Comparison of ENCODE assay signal across 16 cellular contexts in the genomic region with DNA sequence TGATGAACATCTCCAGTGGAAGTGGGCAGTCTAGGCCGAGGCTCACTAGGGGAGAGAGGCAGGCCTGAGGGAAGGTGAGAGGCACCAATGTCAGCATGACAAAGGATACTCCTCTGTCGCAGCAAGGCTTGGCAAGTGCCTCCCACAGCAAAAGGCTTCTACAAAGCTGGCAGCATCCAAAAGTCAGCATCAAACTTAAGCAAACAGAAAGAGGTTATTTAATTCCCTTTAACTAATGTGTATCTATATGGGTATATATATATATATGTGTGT. TPM values are rescaled to one million over a fixed set of nuclear protein-coding genes. Genes with fewer than 3 reads are reported as not detected.
A peak's percentile ranks its signal among the peaks of the same experiment; 100 is the strongest.
DNase-seq lines count a peak whose midpoint lies in the region; ATAC-seq and TF ChIP-seq lines count a peak whose summit lies in the region.
"Had no signal": no experiment of that assay in that cellular context is flagged by ENCODE, and none has a peak within 500 bp of the region (broad histone marks: within the 10 kb centered on the region; RNA-seq: fewer than 3 reads in every experiment).

No MANE protein-coding gene starts in this region.

- H3K27ac ChIP-seq in esophagus squamous epithelium: peak overlapping the region in 3 of 4 donors; percentile 55 to 59 (median 56)

- H3K36me3 ChIP-seq in esophagus squamous epithelium: no peaks in the 10 kb centered on the region

- peak; percentile 30 for DNase-seq in activated CD8-positive, alpha-beta memory T cell treated with anti-CD3 and anti-CD28 coated beads, Interleukin-2, amount 50 U/mL, for 48 hours
- no peak for DNase-seq in activated CD8-positive, alpha-beta memory T cell treated with anti-CD3 and anti-CD28 coated beads, Interleukin-2, amount 10 ng/mL, durations not matched to agents 7 days and 5 days
- DNase-seq in WTC11 (ENCODE audit: low spot score) (no peak), esophagus squamous epithelium (lab: John Stamatoyannopoulos, UW) (no peak), type B pancreatic cell (ENCODE audit: extremely low spot score, unreplicated experiment) (no peak), activated T-cell treated with anti-CD3 and anti-CD28 coated beads for 4 hours (no peak), T-helper 1 cell (no peak)
- no peak for DNase-seq in activated CD4-positive, alpha-beta T cell treated with anti-CD3 and anti-CD28 coated beads for 36 hours
- DNase-seq: DMS53, MM.1S, NCI-H1930, NCI-H2171, NCI-H446 treated with DMSO at 0.1 percent for 48 hours, NCI-H774, Right ventricle myocardium superior had no signal

- no peak for TF ChIP-seq POLR2A in esophagus squamous epithelium (IDR thresholded peaks at IDR 0.05)

- no peaks in the 10 kb centered on the region for H3K9me3 ChIP-seq in esophagus squamous epithelium

- H3K4me1 Mint-ChIP-seq in activated CD8-positive, alpha-beta memory T cell treated with anti-CD3 and anti-CD28 coated beads, Interleukin-2, amount 10 ng/mL, durations not matched to agents 7 days and 5 days: peaks cover 31% of the 10 kb centered on the region
- H3K4me1 Mint-ChIP-seq in WTC11 (peaks cover 23% of the 10 kb centered on the region), type B pancreatic cell (ENCODE audit: unreplicated experiment) (peaks cover 19% of the 10 kb centered on the region)
- H3K4me1 Mint-ChIP-seq in activated CD4-positive, alpha-beta T cell treated with anti-CD3 and anti-CD28 coated beads for 36 hours: peaks cover 25% of the 10 kb centered on the region

- peaks cover 5 to 43% (median 22%) of the 10 kb centered on the region in 3 donors for H3K4me1 ChIP-seq in esophagus squamous epithelium

- 29 to 34% methylated on average over 1 to 2 of the region's 2 CpGs for WGBS in esophagus squamous epithelium, 2 donors

- no peaks in the 10 kb centered on the region for H3K27me3 ChIP-seq in esophagus squamous epithelium

- H3K4me3 ChIP-seq in esophagus squamous epithelium: no peak overlapping the region
- H3K4me3 ChIP-seq: GM12878 had no signal

- no peak overlapping the region for H3K27ac Mint-ChIP-seq in activated CD8-positive, alpha-beta memory T cell treated with anti-CD3 and anti-CD28 coated beads, Interleukin-2, amount 10 ng/mL, durations not matched to agents 7 days and 5 days
- H3K27ac Mint-ChIP-seq in WTC11: no peak overlapping the region
- peak overlapping the region; percentile 70 for H3K27ac Mint-ChIP-seq in type B pancreatic cell
- H3K27ac Mint-ChIP-seq in activated CD4-positive, alpha-beta T cell treated with anti-CD3 and anti-CD28 coated beads for 36 hours: no peak overlapping the region

- H3K36me3 Mint-ChIP-seq in activated CD8-positive, alpha-beta memory T cell treated with anti-CD3 and anti-CD28 coated beads, Interleukin-2, amount 10 ng/mL, durations not matched to agents 7 days and 5 days: peaks cover 4% of the 10 kb centered on the region
- H3K36me3 Mint-ChIP-seq in WTC11 (0 out of 2 replicates have a peak, but pooled peaks cover 3% of the 10 kb centered on the region), type B pancreatic cell (no peaks in the 10 kb centered on the region)
- H3K36me3 Mint-ChIP-seq in activated CD4-positive, alpha-beta T cell treated with anti-CD3 and anti-CD28 coated beads for 36 hours (ENCODE audit: low read depth): no peaks in the 10 kb centered on the region

- CTCF ChIA-PET in activated CD8-positive, alpha-beta memory T cell treated with anti-CD3 and anti-CD28 coated beads, Interleukin-2, amount 10 ng/mL, durations not matched to agents 7 days and 5 days (lab: Charles Lee): no interaction called here
- CTCF ChIA-PET in WTC11 (lab: Charles Lee): no interaction called here
- CTCF ChIA-PET in activated CD4-positive, alpha-beta T cell treated with anti-CD3 and anti-CD28 coated beads for 36 hours (lab: Charles Lee): interaction anchor here (0.8 kb wide), 1 partner anchor 176 kb away, joined by 3 read pairs; no protein-coding TSS in a partner anchor

- H3K27me3 Mint-ChIP-seq in activated CD8-positive, alpha-beta memory T cell treated with anti-CD3 and anti-CD28 coated beads, Interleukin-2, amount 10 ng/mL, durations not matched to agents 7 days and 5 days: no peaks in the 10 kb centered on the region
- no peaks in the 10 kb centered on the region for H3K27me3 Mint-ChIP-seq in WTC11 (ENCODE audit: low read depth)
- no peaks in the 10 kb centered on the region for H3K27me3 Mint-ChIP-seq in type B pancreatic cell
- no peaks in the 10 kb centered on the region for H3K27me3 Mint-ChIP-seq in activated CD4-positive, alpha-beta T cell treated with anti-CD3 and anti-CD28 coated beads for 36 hours

- POLR2A ChIA-PET in WTC11 (lab: Charles Lee): no interaction called here
- POLR2A ChIA-PET in activated CD4-positive, alpha-beta T cell treated with anti-CD3 and anti-CD28 coated beads for 36 hours (lab: Charles Lee): no interaction called here

- H3K4me3 Mint-ChIP-seq in activated CD8-positive, alpha-beta memory T cell treated with anti-CD3 and anti-CD28 coated beads, Interleukin-2, amount 10 ng/mL, durations not matched to agents 7 days and 5 days: no peak overlapping the region
- H3K4me3 Mint-ChIP-seq in WTC11 (no peak overlapping the region), type B pancreatic cell (no peak overlapping the region)
- H3K4me3 Mint-ChIP-seq in activated CD4-positive, alpha-beta T cell treated with anti-CD3 and anti-CD28 coated beads for 36 hours: no peak overlapping the region

- H3K9me3 Mint-ChIP-seq in activated CD8-positive, alpha-beta memory T cell treated with anti-CD3 and anti-CD28 coated beads, Interleukin-2, amount 10 ng/mL, durations not matched to agents 7 days and 5 days (ENCODE audit: low read depth): no peaks in the 10 kb centered on the region
- peaks cover 6% of the 10 kb centered on the region for H3K9me3 Mint-ChIP-seq in WTC11
- no peaks in the 10 kb centered on the region for H3K9me3 Mint-ChIP-seq in type B pancreatic cell
- H3K9me3 Mint-ChIP-seq in activated CD4-positive, alpha-beta T cell treated with anti-CD3 and anti-CD28 coated beads for 36 hours (ENCODE audit: low read depth): no peaks in the 10 kb centered on the region

- intact Hi-C loops in esophagus squamous epithelium (cut with DNase I): no loop called here
- intact Hi-C loops in activated CD4-positive, alpha-beta T cell treated with anti-CD3 and anti-CD28 coated beads for 36 hours (cut with DNase I, micrococcal nuclease): no loop called here

- TF ChIP-seq CTCF in WTC11 (IDR thresholded peaks at IDR 0.05) (no peak), esophagus squamous epithelium (IDR thresholded peaks at IDR 0.05) (no peak), type B pancreatic cell (conservative IDR thresholded peaks at IDR 0.05) (no peak)

- no peak for ATAC-seq in activated CD8-positive, alpha-beta memory T cell treated with anti-CD3 and anti-CD28 coated beads, Interleukin-2, amount 10 ng/mL, durations not matched to agents 7 days and 5 days
- peak; percentile 51 for ATAC-seq in WTC11
- ATAC-seq in activated CD4-positive, alpha-beta T cell treated with anti-CD3 and anti-CD28 coated beads for 36 hours: no peak
- ATAC-seq: GM12878 had no signal

TF ChIP-seq in WTC11, 78 proteins besides CTCF, POLR2A, EP300 and RAD21 (continues in another document):
- no peak for TF ChIP-seq CREM (CRISPR knock-in tag; IDR thresholded peaks at IDR 0.05)
- TF ChIP-seq, protein P1, sequence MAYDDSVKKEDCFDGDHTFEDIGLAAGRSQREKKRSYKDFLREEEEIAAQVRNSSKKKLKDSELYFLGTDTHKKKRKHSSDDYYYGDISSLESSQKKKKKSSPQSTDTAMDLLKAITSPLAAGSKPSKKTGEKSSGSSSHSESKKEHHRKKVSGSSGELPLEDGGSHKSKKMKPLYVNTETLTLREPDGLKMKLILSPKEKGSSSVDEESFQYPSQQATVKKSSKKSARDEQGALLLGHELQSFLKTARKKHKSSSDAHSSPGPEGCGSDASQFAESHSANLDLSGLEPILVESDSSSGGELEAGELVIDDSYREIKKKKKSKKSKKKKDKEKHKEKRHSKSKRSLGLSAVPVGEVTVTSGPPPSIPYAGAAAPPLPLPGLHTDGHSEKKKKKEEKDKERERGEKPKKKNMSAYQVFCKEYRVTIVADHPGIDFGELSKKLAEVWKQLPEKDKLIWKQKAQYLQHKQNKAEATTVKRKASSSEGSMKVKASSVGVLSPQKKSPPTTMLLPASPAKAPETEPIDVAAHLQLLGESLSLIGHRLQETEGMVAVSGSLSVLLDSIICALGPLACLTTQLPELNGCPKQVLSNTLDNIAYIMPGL (CRISPR knock-in tag; IDR thresholded peaks at IDR 0.05): no peak
- TF ChIP-seq ESRRA (CRISPR knock-in tag; IDR thresholded peaks at IDR 0.05; ENCODE audit: borderline replicate concordance): no peak
- TF ChIP-seq SMAD3 (CRISPR knock-in tag; IDR thresholded peaks at IDR 0.05; ENCODE audit: borderline replicate concordance): no peak
- TF ChIP-seq FOXK1 (CRISPR knock-in tag; IDR thresholded peaks at IDR 0.05): no peak
- TF ChIP-seq, protein P2, sequence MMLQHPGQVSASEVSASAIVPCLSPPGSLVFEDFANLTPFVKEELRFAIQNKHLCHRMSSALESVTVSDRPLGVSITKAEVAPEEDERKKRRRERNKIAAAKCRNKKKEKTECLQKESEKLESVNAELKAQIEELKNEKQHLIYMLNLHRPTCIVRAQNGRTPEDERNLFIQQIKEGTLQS (CRISPR knock-in tag; conservative IDR thresholded peaks at IDR 0.05): no peak
- TF ChIP-seq ATF1 (CRISPR knock-in tag; IDR thresholded peaks at IDR 0.05): no peak
- TF ChIP-seq ZNF232 (CRISPR knock-in tag; IDR thresholded peaks at IDR 0.05): no peak
- no peak for TF ChIP-seq ZNF138 (CRISPR knock-in tag; conservative IDR thresholded peaks at IDR 0.05)

RNA-seq across cellular contexts. Expression of gene NIFK, which starts 41.6 kb away (rescaled TPM):
- 100 to 1,000 TPM in 1 of 2 experiments, 10 to 100 TPM in 1; 58.4 to 102 TPM for total RNA-seq in activated CD8-positive, alpha-beta memory T cell treated with anti-CD3 and anti-CD28 coated beads, Interleukin-2, amount 10 ng/mL, durations not matched to agents 7 days and 5 days
- total RNA-seq in WTC11 (2021) (72.4 to 91.3 TPM (median 74.5 TPM) in 3 replicates), esophagus squamous epithelium (10 to 100 TPM; 40.3 to 79.2 (median 57.1) TPM), type B pancreatic cell (ENCODE audit: low replicate concordance) (55.5 and 60.9 TPM in 2 replicates)
- 100 to 1,000 TPM; 148 to 213 TPM for total RNA-seq in activated CD4-positive, alpha-beta T cell treated with anti-CD3 and anti-CD28 coated beads for 36 hours

RNA-seq across cellular contexts. Expression of gene CLASP1, which starts 45.9 kb away (rescaled TPM):
- 10 to 100 TPM; 62.3 to 76.1 TPM for total RNA-seq in activated CD8-positive, alpha-beta memory T cell treated with anti-CD3 and anti-CD28 coated beads, Interleukin-2, amount 10 ng/mL, durations not matched to agents 7 days and 5 days
- 47.2 to 50.0 TPM (median 48.7 TPM) in 3 replicates for total RNA-seq in WTC11 (2021)
- total RNA-seq in esophagus squamous epithelium: 10 to 100 TPM; 28.9 to 58.0 (median 41.9) TPM
- total RNA-seq in type B pancreatic cell (ENCODE audit: low replicate concordance): 42.7 and 74.6 TPM in 2 replicates
- total RNA-seq in activated CD4-positive, alpha-beta T cell treated with anti-CD3 and anti-CD28 coated beads for 36 hours: 10 to 100 TPM; 56.8 to 75.6 TPM
